10 cellular contexts compared by ENCODE assay signal in the genomic region with DNA sequence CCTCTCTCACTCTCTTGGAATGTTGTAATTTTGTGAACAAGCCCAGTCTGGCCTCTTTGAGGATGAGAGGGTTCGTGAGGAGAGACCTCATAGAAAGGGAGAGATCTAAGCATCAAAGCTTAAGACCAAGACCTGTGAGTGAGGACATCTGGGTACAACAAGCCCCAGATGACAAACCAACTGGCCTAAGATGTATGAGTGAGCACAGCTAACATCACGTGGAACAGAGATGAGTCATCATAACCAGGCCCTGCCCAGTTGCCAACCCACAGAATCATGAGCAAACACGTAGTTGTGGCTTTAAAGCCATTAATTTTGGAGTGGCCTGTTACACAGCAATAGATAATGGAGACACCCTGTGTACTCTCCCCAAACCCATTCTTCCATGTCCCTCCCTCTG.
A peak's percentile ranks its signal among the peaks of the same experiment; 100 is the strongest.
DNase-seq lines count a peak whose midpoint lies in the region; ATAC-seq, FAIRE-seq and TF ChIP-seq lines count a peak whose summit lies in the region.
"Had no signal": no experiment of that assay in that cellular context is flagged by ENCODE, and none has a peak within 500 bp of the region (broad histone marks: within the 10 kb centered on the region; RNA-seq: fewer than 3 reads in every experiment).

No MANE protein-coding gene starts in this region.

- DNase-seq in NCI-H2029 treated with DMSO at 0.1 percent for 48 hours (lab: John Stamatoyannopoulos, UW) (peak; percentile 2), kidney glomerular epithelial cell (lab: John Stamatoyannopoulos, UW) (peak; percentile 27), GM12892 (ENCODE audit: insufficient read length) (no peak), NCI-H510A (lab: John Stamatoyannopoulos, UW) (no peak), dorsolateral prefrontal cortex (no peak)
- DNase-seq in activated naive CD4-positive, alpha-beta T cell treated with anti-CD3 and anti-CD28 coated beads for 36 hours, result no peak
- DNase-seq: NCI-H2171 had no signal

- CTCF ChIA-PET in activated naive CD4-positive, alpha-beta T cell treated with anti-CD3 and anti-CD28 coated beads for 36 hours (lab: Charles Lee), result no interaction called here

- no peak overlapping the region for H3K27ac Mint-ChIP-seq in activated naive CD4-positive, alpha-beta T cell treated with anti-CD3 and anti-CD28 coated beads for 36 hours

- intact Hi-C loops in activated naive CD4-positive, alpha-beta T cell treated with anti-CD3 and anti-CD28 coated beads for 36 hours (cut with micrococcal nuclease), result no loop called here
- intact Hi-C loops in dorsolateral prefrontal cortex (cut with DNase I), result no loop called here

- no peaks in the 10 kb centered on the region for H3K4me1 Mint-ChIP-seq in activated naive CD4-positive, alpha-beta T cell treated with anti-CD3 and anti-CD28 coated beads for 36 hours (ENCODE audit: low read depth)

- no peaks in the 10 kb centered on the region for H3K27me3 ChIP-seq in dorsolateral prefrontal cortex
- H3K27me3 ChIP-seq: cardiac muscle cell had no signal

- H3K4me3 Mint-ChIP-seq in activated naive CD4-positive, alpha-beta T cell treated with anti-CD3 and anti-CD28 coated beads for 36 hours, result no peak overlapping the region

- no peak overlapping the region for H3K4me3 ChIP-seq in dorsolateral prefrontal cortex
- H3K4me3 ChIP-seq: cardiac muscle cell had no signal

- H3K27me3 Mint-ChIP-seq in activated naive CD4-positive, alpha-beta T cell treated with anti-CD3 and anti-CD28 coated beads for 36 hours (ENCODE audit: low read depth), result no peaks in the 10 kb centered on the region

- H3K27ac ChIP-seq in dorsolateral prefrontal cortex, result no peak overlapping the region
- H3K27ac ChIP-seq: cardiac muscle cell had no signal

- peak; percentile 91 for ATAC-seq in GM18867 (IDR thresholded peaks at IDR 0.05; ENCODE audit: unreplicated experiment)
- peak; percentile 81 for ATAC-seq in HG02763 (IDR thresholded peaks at IDR 0.05; ENCODE audit: unreplicated experiment)

- no peaks in the 10 kb centered on the region for H3K36me3 Mint-ChIP-seq in activated naive CD4-positive, alpha-beta T cell treated with anti-CD3 and anti-CD28 coated beads for 36 hours (ENCODE audit: low read depth)

- no peak for TF ChIP-seq POLR2A in GM12892 (IDR thresholded peaks at IDR 0.05; ENCODE audit: low read depth, low read length)

- FAIRE-seq in GM12892 (lab: Jason Lieb, UNC), result no peak

- peaks cover 9% of the 10 kb centered on the region for H3K9me3 Mint-ChIP-seq in activated naive CD4-positive, alpha-beta T cell treated with anti-CD3 and anti-CD28 coated beads for 36 hours

- no peak for TF ChIP-seq CTCF in dorsolateral prefrontal cortex (IDR thresholded peaks at IDR 0.05 in 54 of 56, conservative IDR thresholded peaks at IDR 0.05 in 2 of 56; ENCODE audit: low read depth in 1 of 56, partially characterized antibody in 56 of 56)

Comparison
In these comparisons a context has a peak if more than half of its experiments do, and no peak if none do; other contexts are left out.
1. DNase-seq: peak in NCI-H2029 treated with DMSO at 0.1 percent for 48 hours (single experiment) and kidney glomerular epithelial cell (single experiment); none in activated naive CD4-positive, alpha-beta T cell treated with anti-CD3 and anti-CD28 coated beads for 36 hours (single experiment), GM12892 (single experiment), NCI-H510A (single experiment) and dorsolateral prefrontal cortex (0 of 10).